ENCODE assay signal across 20 cellular contexts in the genomic region with DNA sequence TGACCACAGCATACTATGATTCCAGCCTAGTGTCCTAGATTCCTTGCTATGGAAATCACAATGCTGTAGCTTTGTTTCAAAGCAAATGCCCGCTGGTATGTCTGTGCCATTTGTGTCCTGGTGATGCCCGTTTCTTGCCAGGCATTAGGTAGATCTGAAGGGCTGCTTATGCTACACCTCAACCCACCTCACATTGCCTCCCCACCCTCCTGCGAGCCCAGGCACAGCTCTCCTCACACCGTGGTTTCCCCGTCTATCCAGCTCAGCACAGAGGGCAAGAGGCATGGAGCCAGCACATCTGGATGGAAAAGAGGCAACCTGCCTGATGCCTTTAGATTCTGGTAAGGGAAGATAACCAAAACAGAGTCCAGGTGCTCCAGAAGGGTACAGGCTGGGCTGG.
DNase-seq lines count a peak whose midpoint lies in the region; TF ChIP-seq lines count a peak whose summit lies in the region.
"Had no signal": no experiment of that assay in that cellular context is flagged by ENCODE, and none has a peak within 500 bp of the region (broad histone marks: within the 10 kb centered on the region; RNA-seq: fewer than 3 reads in every experiment).

No MANE protein-coding gene starts in this region.

- H3K9me3 ChIP-seq in left ventricle myocardium inferior (replicated peaks) = peaks cover 7% of the 10 kb centered on the region
- H3K9me3 ChIP-seq: A549, Caco-2 had no signal

- peaks cover 24% of the 10 kb centered on the region for H3K27me3 Mint-ChIP-seq in activated naive CD4-positive, alpha-beta T cell treated with anti-CD3 and anti-CD28 coated beads for 36 hours (ENCODE audit: low read depth)

- H3K9me3 Mint-ChIP-seq in activated naive CD4-positive, alpha-beta T cell treated with anti-CD3 and anti-CD28 coated beads for 36 hours = peaks cover 2% of the 10 kb centered on the region
- H3K9me3 Mint-ChIP-seq: CD4-positive, alpha-beta T cell; CD8-positive, alpha-beta T cell had no signal

- H3K36me3 ChIP-seq in left ventricle myocardium inferior = no peaks in the 10 kb centered on the region
- H3K36me3 ChIP-seq: BLaER1 treated with 17β-estradiol and CSF1 and Interleukin-3, amounts not matched to agents 10 nM and 100 nM had no signal

- no peaks in the 10 kb centered on the region for H3K36me3 Mint-ChIP-seq in activated naive CD4-positive, alpha-beta T cell treated with anti-CD3 and anti-CD28 coated beads for 36 hours (ENCODE audit: low read depth)
- H3K36me3 Mint-ChIP-seq: CD8-positive, alpha-beta T cell had no signal

- no peak overlapping the region for H3K27ac ChIP-seq in coronary artery
- no peak overlapping the region for H3K27ac ChIP-seq in left ventricle myocardium inferior (replicated peaks)
- H3K27ac ChIP-seq: 22Rv1; A549; BLaER1 treated with 17β-estradiol and CSF1 and Interleukin-3, amounts not matched to agents 10 nM and 100 nM; C4-2B had no signal

- H3K27ac Mint-ChIP-seq in activated naive CD4-positive, alpha-beta T cell treated with anti-CD3 and anti-CD28 coated beads for 36 hours = peak overlapping the region; percentile 53
- H3K27ac Mint-ChIP-seq: B cell; CD4-positive, alpha-beta T cell; CD8-positive, alpha-beta T cell had no signal

- DNase-seq in activated naive CD4-positive, alpha-beta T cell treated with anti-CD3 and anti-CD28 coated beads for 36 hours = no peak
- no peak for DNase-seq in activated naive CD4-positive, alpha-beta T cell (lab: John Stamatoyannopoulos, UW)
- DNase-seq in coronary artery (ENCODE audit: low spot score) (peak; percentile 8), posterior vena cava (ENCODE audit: low spot score) (peak; percentile 59), NCI-H1694 treated with DMSO at 0.1 percent for 48 hours (lab: John Stamatoyannopoulos, UW) (no peak), left ventricle myocardium inferior (no peak)
- DNase-seq: AML-193; Caco-2; Calu3; CD4-positive, alpha-beta T cell; CD8-positive, alpha-beta T cell; DMS79 treated with DMSO at 0.1 percent for 48 hours; EL; GDM1 had no signal

- CTCF ChIA-PET in activated naive CD4-positive, alpha-beta T cell treated with anti-CD3 and anti-CD28 coated beads for 36 hours (lab: Charles Lee) = no interaction called here

- TF ChIP-seq CTCF in coronary artery (IDR thresholded peaks at IDR 0.05) (no peak), left ventricle myocardium inferior (IDR thresholded peaks at IDR 0.05; ENCODE audit: borderline replicate concordance) (no peak)

- intact Hi-C loops in activated naive CD4-positive, alpha-beta T cell treated with anti-CD3 and anti-CD28 coated beads for 36 hours (cut with micrococcal nuclease) = no loop called here
- intact Hi-C loops in posterior vena cava (cut with DNase I) = no loop called here
- intact Hi-C loops in left ventricle myocardium inferior (cut with micrococcal nuclease) = no loop called here

- no peaks in the 10 kb centered on the region for H3K4me1 ChIP-seq in left ventricle myocardium inferior
- H3K4me1 ChIP-seq: A549, Caco-2 had no signal

- no peaks in the 10 kb centered on the region for H3K4me1 Mint-ChIP-seq in activated naive CD4-positive, alpha-beta T cell treated with anti-CD3 and anti-CD28 coated beads for 36 hours (ENCODE audit: low read depth)
- H3K4me1 Mint-ChIP-seq: B cell had no signal

- H3K27me3 ChIP-seq in left ventricle myocardium inferior (ENCODE audit: low read depth) = peaks cover 60% of the 10 kb centered on the region
- H3K27me3 ChIP-seq: BLaER1 treated with 17β-estradiol and CSF1 and Interleukin-3, amounts not matched to agents 10 nM and 100 nM had no signal

- no peak overlapping the region for H3K4me3 Mint-ChIP-seq in activated naive CD4-positive, alpha-beta T cell treated with anti-CD3 and anti-CD28 coated beads for 36 hours
- H3K4me3 Mint-ChIP-seq: B cell; CD4-positive, alpha-beta T cell; CD8-positive, alpha-beta T cell had no signal

- H3K4me3 ChIP-seq in coronary artery (no peak overlapping the region), left ventricle myocardium inferior (no peak overlapping the region)
- H3K4me3 ChIP-seq: A549; BLaER1 treated with 17β-estradiol and CSF1 and Interleukin-3, amounts not matched to agents 10 nM and 100 nM; GM12878 had no signal

Comparison
In these comparisons a context has a peak if more than half of its experiments do, and no peak if none do; other contexts are left out.
1. DNase-seq: peak in coronary artery (single experiment) and posterior vena cava (single experiment); none in activated naive CD4-positive, alpha-beta T cell treated with anti-CD3 and anti-CD28 coated beads for 36 hours (single experiment), activated naive CD4-positive, alpha-beta T cell (0 of 4), NCI-H1694 treated with DMSO at 0.1 percent for 48 hours (single experiment) and left ventricle myocardium inferior (single experiment).